ENCODE assay signal across 12 cellular contexts in genomic region chr18:64027931-64028695, GRCh38. TPM values are rescaled to one million over a fixed set of nuclear protein-coding genes. Genes with fewer than 3 reads are reported as not detected.
DNase-seq lines count a peak whose midpoint lies in the region; ATAC-seq lines count a peak whose summit lies in the region.
"Had no signal": no experiment of that assay in that cellular context is flagged by ENCODE, and none has a peak within 500 bp of the region (broad histone marks: within the 10 kb centered on the region; RNA-seq: fewer than 3 reads in every experiment).

No MANE protein-coding gene starts in this region.

- DNase-seq in Right ventricle myocardium superior (no peak), left cardiac atrium (no peak), immature natural killer cell (no peak), G401 (ENCODE audit: low spot score) (no peak), NCI-H1417 treated with DMSO at 0.1 percent for 48 hours (lab: John Stamatoyannopoulos, UW) (no peak)
- DNase-seq: activated naive CD4-positive, alpha-beta T cell treated with anti-CD3 and anti-CD28 coated beads, Interleukin-2, amount 50 U/mL, for 16 hours; caudate nucleus; NCI-H2107; retina had no signal

- H3K4me1 Mint-ChIP-seq in stimulated activated memory B cell treated with anti-CD40 and anti-IgM and Interleukin-4, amounts not matched to agents 10 μg/mL and 1 μg/mL and 100 μg/mL, for 72 hours, result peaks cover 21% of the 10 kb centered on the region
- no peaks in the 10 kb centered on the region for H3K4me1 Mint-ChIP-seq in immature natural killer cell

- intact Hi-C loops in Right ventricle myocardium superior (cut with DNase I) (no loop called here), left cardiac atrium (cut with DNase I) (no loop called here)

- in situ Hi-C loops in G401 (cut with HindIII; ENCODE audit: low sequenced_read_pairs), result no loop called here

- H3K27me3 Mint-ChIP-seq in stimulated activated memory B cell treated with anti-CD40 and anti-IgM and Interleukin-4, amounts not matched to agents 10 μg/mL and 1 μg/mL and 100 μg/mL, for 72 hours, result peaks cover 16% of the 10 kb centered on the region
- H3K27me3 Mint-ChIP-seq in immature natural killer cell (ENCODE audit: low read depth in 3 of 3), result peaks cover 0 to 11% (median 0%) of the 10 kb centered on the region in 3 donors

- H3K27ac Mint-ChIP-seq in stimulated activated memory B cell treated with anti-CD40 and anti-IgM and Interleukin-4, amounts not matched to agents 10 μg/mL and 1 μg/mL and 100 μg/mL, for 72 hours, result peak overlapping the region; percentile 68
- H3K27ac Mint-ChIP-seq in immature natural killer cell, result no peak overlapping the region

- H3K9me3 Mint-ChIP-seq in stimulated activated memory B cell treated with anti-CD40 and anti-IgM and Interleukin-4, amounts not matched to agents 10 μg/mL and 1 μg/mL and 100 μg/mL, for 72 hours, result no peaks in the 10 kb centered on the region
- no peaks in the 10 kb centered on the region for H3K9me3 Mint-ChIP-seq in immature natural killer cell

- H3K36me3 Mint-ChIP-seq in stimulated activated memory B cell treated with anti-CD40 and anti-IgM and Interleukin-4, amounts not matched to agents 10 μg/mL and 1 μg/mL and 100 μg/mL, for 72 hours, result no peaks in the 10 kb centered on the region
- H3K36me3 Mint-ChIP-seq in immature natural killer cell, result no peaks in the 10 kb centered on the region

- ATAC-seq in Right ventricle myocardium superior (ENCODE audit: poor library complexity) (peak; percentile 88), left cardiac atrium (no peak), GM21528 (IDR thresholded peaks at IDR 0.05; ENCODE audit: low FRiP score, unreplicated experiment) (peak; percentile 79), HG03064 (IDR thresholded peaks at IDR 0.05; ENCODE audit: low read depth, unreplicated experiment) (peak; percentile 69)
- peak; percentile 89 for ATAC-seq in stimulated activated memory B cell treated with anti-CD40 and anti-IgM and Interleukin-4, amounts not matched to agents 10 μg/mL and 1 μg/mL and 100 μg/mL, for 72 hours

- H3K4me3 Mint-ChIP-seq in stimulated activated memory B cell treated with anti-CD40 and anti-IgM and Interleukin-4, amounts not matched to agents 10 μg/mL and 1 μg/mL and 100 μg/mL, for 72 hours, result peak overlapping the region; percentile 50
- no peak overlapping the region for H3K4me3 Mint-ChIP-seq in immature natural killer cell

RNA-seq across cellular contexts. Expression of gene SERPINB8, which starts 58.2 kb away (rescaled TPM):
- total RNA-seq in Right ventricle myocardium superior (1.6 TPM), left cardiac atrium (10 to 100 TPM in 1 of 2 donors, 1 to 10 TPM in 1; 3.5 to 10.8 TPM)
- polyA plus RNA-seq in immature natural killer cell, result 10 to 100 TPM in 2 of 3 donors, 1 to 10 TPM in 1; 9.0 to 17.7 (median 10.3) TPM
- not detected in 2 replicates for total RNA-seq in G401 (2014; rRNA removed; shearing (Covaris generic))

Comparison
In these comparisons a context has a peak if more than half of its experiments do, and no peak if none do; other contexts are left out.
1. ATAC-seq: peak in Right ventricle myocardium superior (single experiment), GM21528 (single experiment), HG03064 (single experiment) and stimulated activated memory B cell treated with anti-CD40 and anti-IgM and Interleukin-4, amounts not matched to agents 10 μg/mL and 1 μg/mL and 100 μg/mL, for 72 hours (single experiment); none in left cardiac atrium (0 of 2).